In the genomic region with DNA sequence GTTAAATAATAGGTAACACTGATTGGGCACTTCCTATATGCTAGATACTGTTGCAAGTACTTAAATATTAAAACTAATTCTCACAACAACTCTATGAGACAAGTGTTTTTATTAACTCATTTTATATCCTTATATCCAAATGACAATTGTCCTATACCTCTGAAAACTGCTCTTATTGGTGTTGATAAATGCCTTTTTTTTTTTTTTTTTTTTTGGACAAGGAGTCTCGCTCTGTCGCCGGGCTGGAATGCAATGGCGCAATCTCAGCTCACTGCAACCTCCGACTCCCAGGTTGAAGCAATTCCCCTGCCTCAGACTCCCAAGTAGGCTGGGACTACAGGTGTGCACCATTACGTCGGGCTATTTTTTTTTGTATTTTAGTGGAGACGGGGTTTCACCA, we compare ENCODE assay signal across 14 cellular contexts. TPM values are rescaled to one million over a fixed set of nuclear protein-coding genes. Genes with fewer than 3 reads are reported as not detected.
DNase-seq lines count a peak whose midpoint lies in the region; ATAC-seq and TF ChIP-seq lines count a peak whose summit lies in the region.
"Had no signal": no experiment of that assay in that cellular context is flagged by ENCODE, and none has a peak within 500 bp of the region (broad histone marks: within the 10 kb centered on the region; RNA-seq: fewer than 3 reads in every experiment).

No MANE protein-coding gene starts in this region.

- H2AFZ ChIP-seq in Karpas-422 (ENCODE audit: low read length) = no peak overlapping the region
- H2AFZ ChIP-seq in parathyroid adenoma = no peak overlapping the region
- H2AFZ ChIP-seq in MM.1S (ENCODE audit: low read length) = no peak overlapping the region

- CTCF ChIA-PET in activated naive CD4-positive, alpha-beta T cell treated with anti-CD3 and anti-CD28 coated beads, Interleukin-2, amount 10 ng/mL, durations not matched to agents 7 days and 5 days (lab: Charles Lee) = no interaction called here

- H3K36me3 Mint-ChIP-seq in activated naive CD4-positive, alpha-beta T cell treated with anti-CD3 and anti-CD28 coated beads, Interleukin-2, amount 10 ng/mL, durations not matched to agents 7 days and 5 days = peaks cover 3% of the 10 kb centered on the region

- H3K79me2 ChIP-seq in DOHH2 (ENCODE audit: control insufficient read depth, low read length) = peaks cover 82% of the 10 kb centered on the region
- H3K79me2 ChIP-seq in Karpas-422 (ENCODE audit: low read length) = peaks cover 93% of the 10 kb centered on the region
- peaks cover 4% of the 10 kb centered on the region for H3K79me2 ChIP-seq in parathyroid adenoma
- peaks cover 72% of the 10 kb centered on the region for H3K79me2 ChIP-seq in MM.1S (ENCODE audit: low read length)

- H3K4me2 ChIP-seq in DOHH2 (ENCODE audit: low read length) (peak overlapping the region; percentile 69), Karpas-422 (ENCODE audit: low read depth, low read length, poor library complexity, severe bottlenecking) (peak overlapping the region; percentile 55), parathyroid adenoma (ENCODE audit: low read length) (peak overlapping the region; percentile 61), MM.1S (ENCODE audit: low read depth, low read length) (no peak overlapping the region)

- H3K9me2 ChIP-seq in DOHH2 (replicated peaks; ENCODE audit: control insufficient read depth, low read length) (no peaks in the 10 kb centered on the region), Karpas-422 (replicated peaks; ENCODE audit: insufficient read depth, low read length) (no peaks in the 10 kb centered on the region), MM.1S (replicated peaks; ENCODE audit: insufficient read depth, low read length) (no peaks in the 10 kb centered on the region)

- H3K36me3 ChIP-seq in DOHH2 (ENCODE audit: control insufficient read depth, low read length) (0 out of 2 replicates have a peak, but pooled peaks cover 3% of the 10 kb centered on the region), Karpas-422 (ENCODE audit: insufficient read depth, low read length) (no peaks in the 10 kb centered on the region), parathyroid adenoma (ENCODE audit: control insufficient read depth, insufficient read depth, low read length) (no peaks in the 10 kb centered on the region), MM.1S (replicated peaks; ENCODE audit: insufficient read depth, low read length) (no peaks in the 10 kb centered on the region)

- no peaks in the 10 kb centered on the region for H3K9me3 Mint-ChIP-seq in activated naive CD4-positive, alpha-beta T cell treated with anti-CD3 and anti-CD28 coated beads, Interleukin-2, amount 10 ng/mL, durations not matched to agents 7 days and 5 days

- no peak overlapping the region for H3K9ac ChIP-seq in Karpas-422 (ENCODE audit: low read length)
- no peak overlapping the region for H3K9ac ChIP-seq in parathyroid adenoma
- no peak overlapping the region for H3K9ac ChIP-seq in MM.1S (ENCODE audit: low read length)

- H3K27ac Mint-ChIP-seq in activated naive CD4-positive, alpha-beta T cell treated with anti-CD3 and anti-CD28 coated beads, Interleukin-2, amount 10 ng/mL, durations not matched to agents 7 days and 5 days = no peak overlapping the region

- peaks cover 9% of the 10 kb centered on the region for H3K4me1 Mint-ChIP-seq in activated naive CD4-positive, alpha-beta T cell treated with anti-CD3 and anti-CD28 coated beads, Interleukin-2, amount 10 ng/mL, durations not matched to agents 7 days and 5 days

- DNase-seq in Karpas-422 (no peak), epithelial cell of esophagus (ENCODE audit: low read depth) (peak; percentile 62), MM.1S (no peak), NCI-H510A treated with DMSO at 0.1 percent for 48 hours (lab: John Stamatoyannopoulos, UW) (no peak), left lobe of liver (ENCODE audit: low spot score) (no peak)
- DNase-seq in activated naive CD4-positive, alpha-beta T cell treated with anti-CD3 and anti-CD28 coated beads, Interleukin-2, amount 10 ng/mL, durations not matched to agents 7 days and 5 days = no peak
- DNase-seq: caudate nucleus; NCI-H2081 treated with DMSO at 0.1 percent for 48 hours; NCI-H526 treated with DMSO at 0.1 percent for 48 hours; nucleus accumbens; stimulated activated CD4-positive, alpha-beta T cell treated with anti-CD3 and anti-CD28 coated beads, Interleukin-1b, Interleukin-23, amount 100 ng/mL, for 48 hours; T-helper 9 cell had no signal

- H3K4me1 ChIP-seq in DOHH2 (ENCODE audit: control insufficient read depth, low read length) (peaks cover 62% of the 10 kb centered on the region), Karpas-422 (ENCODE audit: low read length) (peaks cover 71% of the 10 kb centered on the region), parathyroid adenoma (peaks cover 5% of the 10 kb centered on the region), MM.1S (ENCODE audit: low read length) (peaks cover 15% of the 10 kb centered on the region; the same call in 1 of the 2 replicates)

- TF ChIP-seq CTCF in DOHH2 (IDR thresholded peaks at IDR 0.05; ENCODE audit: low read depth, low read length, poor library complexity, severe bottlenecking) (no peak), epithelial cell of esophagus (IDR thresholded peaks at IDR 0.05; ENCODE audit: insufficient read depth, low read depth, low read length, missing control alignments) (no peak), parathyroid adenoma (IDR thresholded peaks at IDR 0.05) (no peak), MM.1S (IDR thresholded peaks at IDR 0.05; ENCODE audit: low read length) (no peak)

- H4K20me1 ChIP-seq in DOHH2 (ENCODE audit: control insufficient read depth, insufficient read depth, low read depth, low read length) (peaks cover 5% of the 10 kb centered on the region; the same call in 1 of the 2 replicates), Karpas-422 (ENCODE audit: insufficient read depth, low read depth, low read length) (peaks cover 25% of the 10 kb centered on the region; the same call in 1 of the 2 replicates), MM.1S (ENCODE audit: insufficient read depth, low read length) (no peaks in the 10 kb centered on the region)

- H3K9me3 ChIP-seq in DOHH2 (ENCODE audit: control insufficient read depth, insufficient read depth, low read length) (no peaks in the 10 kb centered on the region), Karpas-422 (ENCODE audit: low read length) (no peaks in the 10 kb centered on the region), parathyroid adenoma (ENCODE audit: control insufficient read depth, low read length) (no peaks in the 10 kb centered on the region), MM.1S (replicated peaks; ENCODE audit: insufficient read depth, low read length) (no peaks in the 10 kb centered on the region)

- H3K4me3 Mint-ChIP-seq in activated naive CD4-positive, alpha-beta T cell treated with anti-CD3 and anti-CD28 coated beads, Interleukin-2, amount 10 ng/mL, durations not matched to agents 7 days and 5 days = no peak overlapping the region

- H3K27ac ChIP-seq in DOHH2 (ENCODE audit: low read depth, low read length) = no peak overlapping the region
- no peak overlapping the region for H3K27ac ChIP-seq in Karpas-422 (ENCODE audit: low read length)
- no peak overlapping the region for H3K27ac ChIP-seq in parathyroid adenoma
- no peak overlapping the region for H3K27ac ChIP-seq in MM.1S (ENCODE audit: low read length)

- H3F3A ChIP-seq in DOHH2 (ENCODE audit: control insufficient read depth, insufficient read depth) = no peaks in the 10 kb centered on the region
- no peaks in the 10 kb centered on the region for H3F3A ChIP-seq in MM.1S (ENCODE audit: insufficient read depth, low read length)

- H3K27me3 ChIP-seq in DOHH2 (ENCODE audit: control insufficient read depth, low read length) = no peaks in the 10 kb centered on the region
- H3K27me3 ChIP-seq in Karpas-422 (ENCODE audit: low read length) = no peaks in the 10 kb centered on the region
- no peaks in the 10 kb centered on the region for H3K27me3 ChIP-seq in parathyroid adenoma (ENCODE audit: control insufficient read depth, insufficient read depth, low read length)
- H3K27me3 ChIP-seq in MM.1S (replicated peaks; ENCODE audit: insufficient read depth, low read length) = no peaks in the 10 kb centered on the region

- no peak for ATAC-seq in left lobe of liver

- no peaks in the 10 kb centered on the region for H3K27me3 Mint-ChIP-seq in activated naive CD4-positive, alpha-beta T cell treated with anti-CD3 and anti-CD28 coated beads, Interleukin-2, amount 10 ng/mL, durations not matched to agents 7 days and 5 days

- H3K4me3 ChIP-seq in DOHH2 (ENCODE audit: low read length) (0 out of 2 replicates have a peak overlapping the region, but pooled peaks have one; percentile 51), Karpas-422 (ENCODE audit: low read length) (no peak overlapping the region), epithelial cell of esophagus (ENCODE audit: low read length) (no peak overlapping the region), parathyroid adenoma (ENCODE audit: low read depth, low read length) (peak overlapping the region; percentile 38), MM.1S (ENCODE audit: low read length) (no peak overlapping the region)

RNA-seq across cellular contexts. Expression of a gene that starts 41.6 kb away (rescaled TPM):
- 37.2 and 51.6 TPM in 2 replicates for total RNA-seq in Karpas-422 (2014; rRNA removed; shearing (Covaris generic); ENCODE audit: low replicate concordance)
- 12.8 TPM for total RNA-seq in left lobe of liver

Comparison
In these comparisons a context has a peak if more than half of its experiments do, and no peak if none do; other contexts are left out.
1. H3K4me3 ChIP-seq: peak in DOHH2 (single experiment) and parathyroid adenoma (single experiment); none in Karpas-422 (single experiment), epithelial cell of esophagus (single experiment) and MM.1S (single experiment).